In the genomic region with DNA sequence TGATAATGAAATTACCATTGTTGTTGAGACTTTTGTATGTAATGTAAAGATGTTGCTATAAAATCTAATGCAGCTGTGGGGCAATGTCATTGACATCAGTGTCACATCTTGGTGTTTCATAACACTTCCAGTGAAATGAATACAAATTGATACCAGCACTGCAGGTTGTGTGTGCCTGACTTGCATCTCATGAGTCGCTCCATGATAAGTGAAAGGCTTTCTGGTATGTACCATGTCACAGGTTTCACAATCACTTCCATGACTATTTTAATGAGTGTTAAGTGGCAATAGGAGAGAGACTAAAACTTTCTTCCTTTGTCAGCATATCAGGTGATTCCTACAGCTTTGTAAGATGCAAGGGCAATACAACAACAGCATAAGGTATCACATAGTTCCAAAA, we compare ENCODE assay signal across 1 cellular context.
TF ChIP-seq lines count a peak whose summit lies in the region.

No MANE protein-coding gene starts in this region.

TF ChIP-seq in IMR-90, 13 proteins besides CTCF, POLR2A, EP300 and RAD21:
- TF ChIP-seq RCOR1 (IDR thresholded peaks at IDR 0.05; ENCODE audit: insufficient replicate concordance, low read length) (no peak), USF2 (IDR thresholded peaks at IDR 0.05; ENCODE audit: low read depth, low read length) (no peak), ELK1 (IDR thresholded peaks at IDR 0.05; ENCODE audit: borderline replicate concordance, low read depth, low read length) (no peak), SMC3 (IDR thresholded peaks at IDR 0.05; ENCODE audit: low read depth, low read length) (no peak), CEBPB (IDR thresholded peaks at IDR 0.05; ENCODE audit: low read depth, low read length) (no peak), CHD1 (IDR thresholded peaks at IDR 0.05; ENCODE audit: low read depth, low read length) (no peak), FOS (IDR thresholded peaks at IDR 0.05; ENCODE audit: low read depth, low read length) (no peak), MAFK (IDR thresholded peaks at IDR 0.05; ENCODE audit: low read depth, low read length) (no peak), BHLHE40 (IDR thresholded peaks at IDR 0.05; ENCODE audit: low read depth, low read length) (no peak), NFE2L2 (IDR thresholded peaks at IDR 0.05; ENCODE audit: low read depth, low read length) (no peak)
